8 cellular contexts compared by ENCODE assay signal in the genomic region with DNA sequence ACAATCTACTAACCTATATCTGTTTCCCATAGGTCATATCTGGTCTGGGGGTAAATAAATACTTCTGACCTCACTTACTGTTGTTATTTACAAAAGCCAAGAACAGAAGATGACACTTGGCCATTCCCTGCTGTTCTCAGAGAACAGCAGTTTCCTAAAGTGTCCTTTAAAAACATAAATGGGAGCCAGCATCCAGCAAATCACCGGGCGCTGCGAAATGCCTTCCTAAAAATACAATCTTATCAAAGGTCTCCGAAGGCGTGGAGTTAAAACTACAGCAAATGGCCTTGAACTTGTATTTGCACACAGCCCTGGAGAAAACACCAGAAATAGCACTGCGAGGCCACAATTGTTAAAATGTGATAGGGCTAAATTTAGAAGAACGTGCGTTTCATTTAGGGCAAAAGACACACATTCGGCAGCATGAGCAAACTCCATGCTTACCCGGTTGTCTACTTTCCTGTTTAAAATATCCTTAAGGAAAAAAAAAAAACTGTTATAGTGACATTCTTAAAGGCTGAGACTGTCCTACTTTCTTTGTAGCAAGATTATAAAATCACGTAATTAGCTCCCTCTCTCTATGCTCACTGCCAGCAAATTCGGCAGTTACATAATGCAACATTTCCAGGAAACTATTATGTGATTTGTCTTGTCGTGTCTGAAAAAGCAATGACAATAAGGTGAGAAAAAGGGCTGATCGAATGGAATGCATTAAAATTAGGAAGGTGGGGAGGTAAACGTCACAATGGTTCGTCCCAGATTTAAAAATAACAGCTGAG. TPM values are rescaled to one million over a fixed set of nuclear protein-coding genes. Genes with fewer than 3 reads are reported as not detected.
DNase-seq lines count a peak whose midpoint lies in the region; ATAC-seq, FAIRE-seq and TF ChIP-seq lines count a peak whose summit lies in the region.

No MANE protein-coding gene starts in this region.

- H3K27me3 ChIP-seq in Caco-2 (replicated peaks; ENCODE audit: control insufficient read depth, insufficient read depth, low read length) (no peaks in the 10 kb centered on the region), layer of hippocampus (ENCODE audit: control insufficient read depth, insufficient read depth, low read length) (no peaks in the 10 kb centered on the region), subcutaneous abdominal adipose tissue (ENCODE audit: control insufficient read depth in 5 of 5, insufficient read depth in 4 of 5, low read length in 5 of 5) (no peaks in the 10 kb centered on the region)

- no peak for TF ChIP-seq CTCF in Caco-2 (IDR thresholded peaks at IDR 0.05; ENCODE audit: insufficient read depth in 1 of 2, low read depth in 1 of 2, low read length in 1 of 2, severe bottlenecking in 1 of 2, unreplicated experiment in 1 of 2)
- TF ChIP-seq CTCF in MCF 10A (IDR thresholded peaks at IDR 0.05; ENCODE audit: unreplicated experiment) = no peak

- H3K4me1 ChIP-seq in Caco-2 (peaks cover 11% of the 10 kb centered on the region), subcutaneous abdominal adipose tissue (ENCODE audit: control insufficient read depth in 5 of 5, insufficient read depth in 5 of 5, low read length in 5 of 5) (peaks cover 8 to 66% (median 51%) of the 10 kb centered on the region in 5 donors)

- no peak for ATAC-seq in HG03457 (IDR thresholded peaks at IDR 0.05; ENCODE audit: unreplicated experiment)
- ATAC-seq in GM21619 (IDR thresholded peaks at IDR 0.05; ENCODE audit: unreplicated experiment) = no peak

- peak overlapping the region; percentile 100 for H3K4me3 Mint-ChIP-seq in Caco-2 (ENCODE audit: unreplicated experiment)
- peak overlapping the region; percentile 100 for H3K4me3 Mint-ChIP-seq in MCF 10A (ENCODE audit: unreplicated experiment)

- no TSS peak for BruUV-seq in Caco-2 (replicated peaks; lab: Mats Ljungman, UMichigan)
- BruUV-seq in MCF 10A (replicated peaks; lab: Mats Ljungman, UMichigan) = TSS peak; percentile 41

- H3K36me3 Mint-ChIP-seq in Caco-2 (ENCODE audit: insufficient read depth, unreplicated experiment) (peaks cover 9% of the 10 kb centered on the region), MCF 10A (ENCODE audit: insufficient read depth, unreplicated experiment) (peaks cover 25% of the 10 kb centered on the region)

- H3K9me3 Mint-ChIP-seq in Caco-2 (ENCODE audit: unreplicated experiment) (no peaks in the 10 kb centered on the region), MCF 10A (ENCODE audit: unreplicated experiment) (no peaks in the 10 kb centered on the region)

- DNase-seq in Caco-2 = no peak
- peak; percentile 67 for DNase-seq in M059J (ENCODE audit: low read depth)
- peak; percentile 50 for DNase-seq in MCF 10A (ENCODE audit: unreplicated experiment)
- no peak for DNase-seq in RCC 7860 (ENCODE audit: low spot score)

- intact Hi-C loops in Caco-2 (cut with micrococcal nuclease; ENCODE audit: unreplicated experiment) = loop anchor here (2.0 to 10.0 kb wide), 3 partner anchors 61 to 233 kb away; a partner anchor contains a TSS
- intact Hi-C loops in MCF 10A (cut with micrococcal nuclease) = loop anchor here (2.0 to 10.0 kb wide), 3 partner anchors 147 to 429 kb away; no protein-coding TSS in a partner anchor

- H3K9ac ChIP-seq in subcutaneous abdominal adipose tissue (ENCODE audit: low read length in 5 of 5) = peak overlapping the region; percentile 69 to 98 (median 96)

- H3K9me3 ChIP-seq in Caco-2 (no peaks in the 10 kb centered on the region), subcutaneous abdominal adipose tissue (ENCODE audit: control insufficient read depth in 5 of 5, low read length in 5 of 5) (no peaks in the 10 kb centered on the region)

- CTCF ChIA-PET in Caco-2 (lab: Charles Lee) = no interaction called here
- CTCF ChIA-PET in MCF 10A (lab: Yijun Ruan, JAX) = interaction anchor here (0.6 to 0.7 kb wide), 3 partner anchors 271 to 713 kb away, joined by 3 to 4 read pairs (median 4); no protein-coding TSS in a partner anchor

- POLR2A ChIA-PET in Caco-2 (lab: Charles Lee) = no interaction called here
- POLR2A ChIA-PET in MCF 10A (lab: Yijun Ruan, JAX) = interaction anchor here (0.6 to 11.8 kb wide), 25 partner anchors 10 to 659 kb away, joined by 3 to 124 read pairs (median 5); a partner anchor contains a TSS

- H3K4me3 ChIP-seq in Caco-2 (ENCODE audit: low read depth, low read length) (peak overlapping the region; percentile 63), subcutaneous abdominal adipose tissue (ENCODE audit: low read depth in 1 of 5, low read length in 5 of 5) (peak overlapping the region; percentile 85 to 96 (median 93))

- H3K27ac ChIP-seq in layer of hippocampus (ENCODE audit: low read depth, low read length) (peak overlapping the region; percentile 82), subcutaneous abdominal adipose tissue (ENCODE audit: low read depth, low read length) (peak overlapping the region; percentile 96)

- H3K27ac Mint-ChIP-seq in Caco-2 (ENCODE audit: unreplicated experiment) (peak overlapping the region; percentile 96), MCF 10A (ENCODE audit: low read depth, unreplicated experiment) (peak overlapping the region; percentile 99)

- H3K4me1 Mint-ChIP-seq in Caco-2 (ENCODE audit: low read depth, unreplicated experiment) (peaks cover 6% of the 10 kb centered on the region), MCF 10A (ENCODE audit: insufficient read depth, unreplicated experiment) (peaks cover 48% of the 10 kb centered on the region)

- no peak for FAIRE-seq in RCC 7860 (lab: Jason Lieb, UNC)

- H3K36me3 ChIP-seq in Caco-2 (ENCODE audit: control insufficient read depth, insufficient read depth, low read length) (no peaks in the 10 kb centered on the region), subcutaneous abdominal adipose tissue (ENCODE audit: control insufficient read depth in 5 of 5, insufficient read depth in 5 of 5, low read length in 5 of 5) (no peaks in the 10 kb centered on the region)

- no peaks in the 10 kb centered on the region for H3K27me3 Mint-ChIP-seq in Caco-2 (ENCODE audit: insufficient read depth, unreplicated experiment)
- H3K27me3 Mint-ChIP-seq in MCF 10A (ENCODE audit: insufficient read depth, unreplicated experiment) = no peaks in the 10 kb centered on the region

RNA-seq across cellular contexts. Expression of a gene that starts 1.5 kb away (rescaled TPM):
- 13.5 and 14.9 TPM in 2 replicates for total RNA-seq in Caco-2 (2022)
- total RNA-seq in M059J (2014; rRNA removed; shearing (Covaris generic)) = 15.4 and 20.6 TPM in 2 replicates
- 70.4 and 76.8 TPM in 2 replicates for total RNA-seq in MCF 10A (2022)

Comparison
In these comparisons a context has a peak if more than half of its experiments do, and no peak if none do; other contexts are left out.
1. DNase-seq: peak in M059J (single experiment) and MCF 10A (single experiment); none in Caco-2 (0 of 2) and RCC 7860 (single experiment).